ENCODE assay signal across 8 cellular contexts in genomic region chr14:22047105-22047504, GRCh38.
DNase-seq lines count a peak whose midpoint lies in the region; ATAC-seq and TF ChIP-seq lines count a peak whose summit lies in the region.

No MANE protein-coding gene starts in this region.

- H3K4me1 ChIP-seq in OCI-LY7 (ENCODE audit: insufficient read depth, low read length, poor library complexity, severe bottlenecking) (no peaks in the 10 kb centered on the region), smooth muscle cell (ENCODE audit: low read depth) (no peaks in the 10 kb centered on the region)

- H3K4me2 ChIP-seq in OCI-LY7 (ENCODE audit: low read length) (no peak overlapping the region), smooth muscle cell (no peak overlapping the region)

- H3K79me2 ChIP-seq in OCI-LY7 (ENCODE audit: insufficient read depth, low read depth, low read length) (no peaks in the 10 kb centered on the region), smooth muscle cell (ENCODE audit: low read depth) (no peaks in the 10 kb centered on the region)

- DNase-seq in G401 (ENCODE audit: low spot score) (peak; percentile 5), OCI-LY7 (ENCODE audit: low spot score) (peak; percentile 51), ecto neural progenitor cell (ENCODE audit: low spot score) (peak; percentile 47), smooth muscle cell (lab: John Stamatoyannopoulos, UW; ENCODE audit: unreplicated experiment) (no peak), NCI-H146 (lab: John Stamatoyannopoulos, UW) (no peak)

- in situ Hi-C loops in G401 (cut with HindIII; ENCODE audit: low sequenced_read_pairs) = no loop called here

- H3K9me2 ChIP-seq in OCI-LY7 (ENCODE audit: insufficient read depth, low read length) = no peaks in the 10 kb centered on the region

- H3K9me3 ChIP-seq in OCI-LY7 (ENCODE audit: low read length) (no peaks in the 10 kb centered on the region), smooth muscle cell (replicated peaks; ENCODE audit: low read depth) (no peaks in the 10 kb centered on the region)

- H3K9ac ChIP-seq in smooth muscle cell (ENCODE audit: low read depth) = no peak overlapping the region

- TF ChIP-seq CTCF in OCI-LY7 (conservative IDR thresholded peaks at IDR 0.05; ENCODE audit: low read length) (peak; percentile 74), smooth muscle cell (IDR thresholded peaks at IDR 0.05; ENCODE audit: borderline replicate concordance, insufficient read depth, poor library complexity, severe bottlenecking) (peak; percentile 25)

- H2AFZ ChIP-seq in OCI-LY7 (ENCODE audit: low read length) = peak overlapping the region; percentile 16; the same call in 1 of the 2 replicates
- no peak overlapping the region for H2AFZ ChIP-seq in smooth muscle cell (ENCODE audit: low read depth)

- intact Hi-C loops in OCI-LY7 (cut with micrococcal nuclease; ENCODE audit: unreplicated experiment) = no loop called here

- CTCF ChIA-PET in OCI-LY7 (lab: Charles Lee; ENCODE audit: unreplicated experiment) = no interaction called here

- H4K20me1 ChIP-seq in OCI-LY7 (ENCODE audit: insufficient read depth, low read length) (no peaks in the 10 kb centered on the region), smooth muscle cell (ENCODE audit: low read depth) (no peaks in the 10 kb centered on the region)

- H3F3A ChIP-seq in smooth muscle cell (ENCODE audit: low read depth) = no peaks in the 10 kb centered on the region

- POLR2A ChIA-PET in OCI-LY7 (lab: Charles Lee) = interaction anchor here (0.7 to 0.9 kb wide), 2 partner anchors 9 to 32 kb away, joined by 3 to 4 read pairs; no protein-coding TSS in a partner anchor

- 41% methylated on average over 3 of the region's 3 CpGs for WGBS in smooth muscle cell (ENCODE audit: low lambda C conversion rate)

- ATAC-seq in GM21619 (IDR thresholded peaks at IDR 0.05; ENCODE audit: unreplicated experiment) = peak; percentile 66
- ATAC-seq in HG03039 (IDR thresholded peaks at IDR 0.05; ENCODE audit: unreplicated experiment) = no peak
- ATAC-seq in GM19467 (IDR thresholded peaks at IDR 0.05; ENCODE audit: unreplicated experiment) = no peak

- H3K36me3 ChIP-seq in OCI-LY7 (ENCODE audit: insufficient read depth, low read length) (no peaks in the 10 kb centered on the region), smooth muscle cell (ENCODE audit: low read depth) (no peaks in the 10 kb centered on the region)

- H3K4me3 ChIP-seq in OCI-LY7 (ENCODE audit: low read depth, low read length, poor library complexity, severe bottlenecking) = no peak overlapping the region
- no peak overlapping the region for H3K4me3 ChIP-seq in smooth muscle cell

- BruUV-seq in OCI-LY7 (replicated peaks; lab: Mats Ljungman, UMichigan) = no TSS peak

- peaks cover 14% of the 10 kb centered on the region for H3K27me3 ChIP-seq in smooth muscle cell (ENCODE audit: low read depth)

- H3K27ac ChIP-seq in OCI-LY7 (ENCODE audit: low read depth, low read length, poor library complexity, severe bottlenecking) (no peak overlapping the region), smooth muscle cell (ENCODE audit: low read depth) (no peak overlapping the region)

Comparison
In these comparisons a context has a peak if more than half of its experiments do, and no peak if none do; other contexts are left out.
1. DNase-seq: peak in G401 (single experiment), OCI-LY7 (single experiment) and ecto neural progenitor cell (single experiment); none in smooth muscle cell (single experiment) and NCI-H146 (single experiment).